Comparison of ENCODE assay signal across 29 cellular contexts in genomic region chrX:133389975-133390374, GRCh38. TPM values are rescaled to one million over a fixed set of nuclear protein-coding genes. Genes with fewer than 3 reads are reported as not detected.
DNase-seq lines count a peak whose midpoint lies in the region; ATAC-seq and TF ChIP-seq lines count a peak whose summit lies in the region.
"Had no signal": no experiment of that assay in that cellular context is flagged by ENCODE, and none has a peak within 500 bp of the region (broad histone marks: within the 10 kb centered on the region; RNA-seq: fewer than 3 reads in every experiment).

No MANE protein-coding gene starts in this region.

- TF ChIP-seq RAD21 in neural cell (conservative IDR thresholded peaks at IDR 0.05) (no peak), SK-N-SH (IDR thresholded peaks at IDR 0.05; ENCODE audit: low read length) (no peak)

- no peak for TF ChIP-seq EP300 in neural cell (conservative IDR thresholded peaks at IDR 0.05; ENCODE audit: poor library complexity, severe bottlenecking)
- no peak for TF ChIP-seq EP300 in SK-N-SH (IDR thresholded peaks at IDR 0.05; ENCODE audit: borderline replicate concordance in 1 of 2, low read depth in 1 of 2, low read length in 1 of 2)

- DNase-seq in WTC11 (ENCODE audit: low spot score) (no peak), left colon (no peak), germinal center (ENCODE audit: low spot score) (no peak), occipital lobe (lab: John Stamatoyannopoulos, UW) (no peak), SK-N-SH (no peak)
- DNase-seq: Caco-2; CD8-positive, alpha-beta T cell; DMS79; EL; GDM1; GOT3; HFFc6; MM.1S; NCI-H1417; NCI-H1694; NCI-H2081; NCI-H226; NCI-H748 treated with DMSO at 0.1 percent for 48 hours; PC-3 had no signal

- no peaks in the 10 kb centered on the region for H4K20me1 ChIP-seq in neural cell (ENCODE audit: insufficient read depth)
- H4K20me1 ChIP-seq in SK-N-SH (ENCODE audit: insufficient read depth) = no peaks in the 10 kb centered on the region

- POLR2A ChIA-PET in WTC11 (lab: Charles Lee) (no interaction called here), SK-N-SH (lab: Yijun Ruan, JAX) (interaction anchor here (0.6 kb wide), 1 partner anchor 25 kb away, joined by 3 read pairs; no protein-coding TSS in a partner anchor)

- no peak overlapping the region for H2AFZ ChIP-seq in neural cell (ENCODE audit: low read depth, low read length)
- no peak overlapping the region for H2AFZ ChIP-seq in SK-N-SH (ENCODE audit: low read depth)

- H3K4me3 ChIP-seq in neural cell (ENCODE audit: low read length) (peak overlapping the region; percentile 13), SK-N-SH (ENCODE audit: low read depth in 2 of 2, low read length in 1 of 2) (no peak overlapping the region)
- H3K4me3 ChIP-seq: HAP-1 had no signal

- ATAC-seq in GM18519 (IDR thresholded peaks at IDR 0.05; ENCODE audit: low FRiP score, unreplicated experiment) (peak; percentile 38), WTC11 (no peak), left colon (peak; percentile 52), HG03354 (IDR thresholded peaks at IDR 0.05; ENCODE audit: poor library complexity, severe bottlenecking, unreplicated experiment) (no peak)
- ATAC-seq: CD8-positive, alpha-beta T cell; SK-N-SH treated with all-trans-retinoic acid at 6 μM for 48 hours had no signal

- H3K36me3 ChIP-seq in neural cell (ENCODE audit: insufficient read depth, low read length) (no peaks in the 10 kb centered on the region), SK-N-SH (replicated peaks in 1 of 2; ENCODE audit: control insufficient read depth in 1 of 2, insufficient read depth in 2 of 2, low read length in 1 of 2) (no peaks in the 10 kb centered on the region)

- H3K27me3 ChIP-seq in neural cell (ENCODE audit: insufficient read depth, low read depth, low read length) (no peaks in the 10 kb centered on the region), SK-N-SH (ENCODE audit: insufficient read depth) (no peaks in the 10 kb centered on the region; the same call in 1 of the 2 replicates)

- H3K27ac Mint-ChIP-seq in WTC11 = peak overlapping the region; percentile 6; the same call in 1 of the 2 replicates
- H3K27ac Mint-ChIP-seq: B cell; CD8-positive, alpha-beta T cell; HFFc6; IgD-negative memory B cell had no signal

- no peaks in the 10 kb centered on the region for H3K9me3 Mint-ChIP-seq in WTC11
- H3K9me3 Mint-ChIP-seq: CD8-positive, alpha-beta T cell; IgD-negative memory B cell had no signal

- H3K9ac ChIP-seq in neural cell (ENCODE audit: low read length) = no peak overlapping the region
- no peak overlapping the region for H3K9ac ChIP-seq in SK-N-SH
- H3K9ac ChIP-seq: KMS-11 had no signal

- H3K9me2 ChIP-seq in neural cell (ENCODE audit: insufficient read depth, low read length) = no peaks in the 10 kb centered on the region
- no peaks in the 10 kb centered on the region for H3K9me2 ChIP-seq in SK-N-SH

- WGBS in SK-N-SH (ENCODE audit: low lambda C conversion rate) = 49% methylated on average over 6 of the region's 6 CpGs

- H3K4me1 ChIP-seq in SK-N-SH (ENCODE audit: control insufficient read depth in 1 of 2, insufficient read depth in 2 of 2, low read depth in 1 of 2, low read length in 1 of 2) = no peaks in the 10 kb centered on the region
- H3K4me1 ChIP-seq: Caco-2 had no signal

- no peak for TF ChIP-seq CTCF in WTC11 (IDR thresholded peaks at IDR 0.05)
- no peak for TF ChIP-seq CTCF in neural cell (IDR thresholded peaks at IDR 0.05; ENCODE audit: poor library complexity, severe bottlenecking)
- no peak for TF ChIP-seq CTCF in SK-N-SH (IDR thresholded peaks at IDR 0.05)

- no peak overlapping the region for H3K27ac ChIP-seq in neural cell (ENCODE audit: low read length)
- no peak overlapping the region for H3K27ac ChIP-seq in SK-N-SH (ENCODE audit: low read depth in 2 of 2, low read length in 1 of 2)
- H3K27ac ChIP-seq: 22Rv1, C4-2B, KMS-11 had no signal

- H3K9me3 ChIP-seq in neural cell (ENCODE audit: low read length) (no peaks in the 10 kb centered on the region), SK-N-SH (no peaks in the 10 kb centered on the region)
- H3K9me3 ChIP-seq: Caco-2, HAP-1 had no signal

- peaks cover 74% of the 10 kb centered on the region for H3K4me1 Mint-ChIP-seq in WTC11
- H3K4me1 Mint-ChIP-seq: IgD-negative memory B cell had no signal

- intact Hi-C loops in left colon (cut with DNase I, micrococcal nuclease) = no loop called here

- no peaks in the 10 kb centered on the region for H3K36me3 Mint-ChIP-seq in WTC11
- H3K36me3 Mint-ChIP-seq: CD8-positive, alpha-beta T cell; IgD-negative memory B cell had no signal

- H3K27me3 Mint-ChIP-seq in WTC11 (ENCODE audit: low read depth) = no peaks in the 10 kb centered on the region; the same call in 1 of the 2 replicates
- H3K27me3 Mint-ChIP-seq: IgD-negative memory B cell had no signal

- H3K4me2 ChIP-seq in neural cell (ENCODE audit: low read length) = no peak overlapping the region
- H3K4me2 ChIP-seq in SK-N-SH = no peak overlapping the region
- H3K4me2 ChIP-seq: KMS-11 had no signal

- CTCF ChIA-PET in WTC11 (lab: Charles Lee) = interaction anchor here (1.1 kb wide), 1 partner anchor 55 kb away, joined by 4 read pairs; no protein-coding TSS in a partner anchor
- CTCF ChIA-PET in SK-N-SH (lab: Yijun Ruan, JAX) = interaction anchor here (0.8 kb wide), 1 partner anchor 19 kb away, joined by 4 read pairs; no protein-coding TSS in a partner anchor

- H3K79me2 ChIP-seq in neural cell (replicated peaks; ENCODE audit: insufficient read depth, low read length) (peaks cover 5% of the 10 kb centered on the region), SK-N-SH (ENCODE audit: insufficient read depth) (no peaks in the 10 kb centered on the region)

- no peak overlapping the region for H3K4me3 Mint-ChIP-seq in WTC11
- H3K4me3 Mint-ChIP-seq: B cell; CD8-positive, alpha-beta T cell; HFFc6; IgD-negative memory B cell had no signal

- H3F3A ChIP-seq in neural cell (ENCODE audit: insufficient read depth, low read length, poor library complexity, severe bottlenecking) (no peaks in the 10 kb centered on the region), SK-N-SH (replicated peaks; ENCODE audit: insufficient read depth) (no peaks in the 10 kb centered on the region)

TF ChIP-seq in WTC11, 78 proteins besides CTCF, POLR2A, EP300 and RAD21 (continues in another document):
- TF ChIP-seq FOXP1 (CRISPR knock-in tag; IDR thresholded peaks at IDR 0.05; ENCODE audit: borderline replicate concordance) (no peak), ZNF423 (CRISPR knock-in tag; IDR thresholded peaks at IDR 0.05) (no peak), FOXP4 (CRISPR knock-in tag; IDR thresholded peaks at IDR 0.05) (no peak)

TF ChIP-seq in neural cell, 6 proteins besides CTCF, POLR2A, EP300 and RAD21 (continues in another document):
- no peak for TF ChIP-seq EZH2 (IDR thresholded peaks at IDR 0.05; ENCODE audit: borderline replicate concordance, insufficient read depth, low read length, poor library complexity, severe bottlenecking)
- no peak for TF ChIP-seq POLR2AphosphoS5 (IDR thresholded peaks at IDR 0.05)
- no peak for TF ChIP-seq SMC3 (conservative IDR thresholded peaks at IDR 0.05; ENCODE audit: poor library complexity)

TF ChIP-seq in SK-N-SH, 30 proteins besides CTCF, POLR2A, EP300 and RAD21:
- TF ChIP-seq SIN3A (IDR thresholded peaks at IDR 0.05; ENCODE audit: borderline replicate concordance, low read depth, low read length) (no peak), NFIC (IDR thresholded peaks at IDR 0.05; ENCODE audit: borderline replicate concordance) (no peak), FOXJ3 (CRISPR knock-in tag; IDR thresholded peaks at IDR 0.05) (no peak), GABPA (IDR thresholded peaks at IDR 0.05; ENCODE audit: low read depth) (no peak), FOSL2 (IDR thresholded peaks at IDR 0.05; ENCODE audit: borderline replicate concordance, low read depth) (no peak), YY1 (IDR thresholded peaks at IDR 0.05; ENCODE audit: low read depth) (no peak), CHD2 (IDR thresholded peaks at IDR 0.05; ENCODE audit: low read length, partially characterized antibody) (no peak), USF1 (IDR thresholded peaks at IDR 0.05; ENCODE audit: borderline replicate concordance, low read depth) (no peak), RCOR1 (IDR thresholded peaks at IDR 0.05; ENCODE audit: low read length) (no peak), SMC3 (IDR thresholded peaks at IDR 0.05; ENCODE audit: low read depth, low read length) (no peak), RFX5 (IDR thresholded peaks at IDR 0.05; ENCODE audit: low read length) (no peak), TEAD4 (IDR thresholded peaks at IDR 0.05; ENCODE audit: borderline replicate concordance, insufficient read depth) (no peak), PBX3 (IDR thresholded peaks at IDR 0.05) (no peak), TCF12 (IDR thresholded peaks at IDR 0.05) (no peak), RXRA (IDR thresholded peaks at IDR 0.05; ENCODE audit: borderline replicate concordance, low read depth) (no peak), GATA2 (CRISPR knock-in tag; IDR thresholded peaks at IDR 0.05) (no peak), MXI1 (IDR thresholded peaks at IDR 0.05; ENCODE audit: low read depth, low read length) (no peak)

RNA-seq across cellular contexts. Expression of gene GPC4, which starts 25.3 kb away (rescaled TPM):
- total RNA-seq in WTC11 (2021) (120 to 144 TPM (median 120 TPM) in 3 replicates), left colon (10 to 100 TPM; 15.3 to 16.7 TPM), occipital lobe (2.5 TPM)
- polyA plus RNA-seq in neural cell (1.2 and 1.5 TPM in 2 replicates), SK-N-SH (2012; rRNA removed) (0.05 and 0.16 TPM in 2 replicates)
- 1.2 and 2.2 TPM in 2 replicates for polyA minus RNA-seq in neural cell
- polyA plus RNA-seq in SK-N-SH (2012; cell fraction: cytosol; rRNA removed) = 0.13 and 0.14 TPM in 2 replicates
- 0.18 and 0.21 TPM in 2 replicates for polyA plus RNA-seq in SK-N-SH (2012; cell fraction: nucleus; rRNA removed)
- total RNA-seq: CD8-positive, alpha-beta T cell; HFFc6 had no signal
- polyA plus RNA-seq: IgD-negative memory B cell had no signal

Comparison
In these comparisons a context has a peak if more than half of its experiments do, and no peak if none do; other contexts are left out.
1. ATAC-seq: peak in GM18519 (single experiment) and left colon (single experiment); none in WTC11 (single experiment) and HG03354 (single experiment).